ENCODE assay signal across 1 cellular context in genomic region chr5:88836195-88836838, GRCh38.
TF ChIP-seq lines count a peak whose summit lies in the region.

No MANE protein-coding gene starts in this region.

TF ChIP-seq in IMR-90, 13 proteins besides CTCF, POLR2A, EP300 and RAD21 (continued from another document):
- TF ChIP-seq MXI1 (IDR thresholded peaks at IDR 0.05; ENCODE audit: borderline replicate concordance, low read depth, low read length) (no peak), MAFK (IDR thresholded peaks at IDR 0.05; ENCODE audit: low read depth, low read length) (no peak), CEBPB (IDR thresholded peaks at IDR 0.05; ENCODE audit: low read depth, low read length) (no peak), NFE2L2 (IDR thresholded peaks at IDR 0.05; ENCODE audit: low read depth, low read length) (no peak), FOS (IDR thresholded peaks at IDR 0.05; ENCODE audit: low read depth, low read length) (no peak), USF2 (IDR thresholded peaks at IDR 0.05; ENCODE audit: low read depth, low read length) (no peak)
